Comparison of ENCODE assay signal across 2 cellular contexts in genomic region chr19:10389863-10390262, GRCh38.
TF ChIP-seq lines count a peak whose summit lies in the region.

No MANE protein-coding gene starts in this region.

TF ChIP-seq in IMR-90, 13 proteins besides CTCF, POLR2A, EP300 and RAD21:
- no peak for TF ChIP-seq ELK1 (IDR thresholded peaks at IDR 0.05; ENCODE audit: borderline replicate concordance, low read depth, low read length)
- TF ChIP-seq NFE2L2 (IDR thresholded peaks at IDR 0.05; ENCODE audit: low read depth, low read length): no peak
- no peak for TF ChIP-seq SMC3 (IDR thresholded peaks at IDR 0.05; ENCODE audit: low read depth, low read length)
- TF ChIP-seq MAFK (IDR thresholded peaks at IDR 0.05; ENCODE audit: low read depth, low read length): no peak
- TF ChIP-seq RFX5 (IDR thresholded peaks at IDR 0.05; ENCODE audit: low read depth, low read length): no peak
- TF ChIP-seq BHLHE40 (IDR thresholded peaks at IDR 0.05; ENCODE audit: low read depth, low read length): no peak
- TF ChIP-seq, protein P1, sequence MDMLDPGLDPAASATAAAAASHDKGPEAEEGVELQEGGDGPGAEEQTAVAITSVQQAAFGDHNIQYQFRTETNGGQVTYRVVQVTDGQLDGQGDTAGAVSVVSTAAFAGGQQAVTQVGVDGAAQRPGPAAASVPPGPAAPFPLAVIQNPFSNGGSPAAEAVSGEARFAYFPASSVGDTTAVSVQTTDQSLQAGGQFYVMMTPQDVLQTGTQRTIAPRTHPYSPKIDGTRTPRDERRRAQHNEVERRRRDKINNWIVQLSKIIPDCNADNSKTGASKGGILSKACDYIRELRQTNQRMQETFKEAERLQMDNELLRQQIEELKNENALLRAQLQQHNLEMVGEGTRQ (IDR thresholded peaks at IDR 0.05; ENCODE audit: low read depth, low read length): no peak
- no peak for TF ChIP-seq RCOR1 (IDR thresholded peaks at IDR 0.05; ENCODE audit: insufficient replicate concordance, low read length)
- TF ChIP-seq CEBPB (IDR thresholded peaks at IDR 0.05; ENCODE audit: low read depth, low read length): no peak

TF ChIP-seq in GM12878, 131 proteins besides CTCF, POLR2A, EP300 and RAD21:
- no peak for TF ChIP-seq SMAD5 (IDR thresholded peaks at IDR 0.05; ENCODE audit: low read depth)
- no peak for TF ChIP-seq ZZZ3 (IDR thresholded peaks at IDR 0.05; ENCODE audit: control insufficient read depth, insufficient read length, low read depth)
- no peak for TF ChIP-seq MEF2A (IDR thresholded peaks at IDR 0.05; ENCODE audit: insufficient read depth, low read depth, low read length)
- TF ChIP-seq STAT3 (IDR thresholded peaks at IDR 0.05; ENCODE audit: low read depth, low read length): no peak
- TF ChIP-seq EED (IDR thresholded peaks at IDR 0.05; ENCODE audit: low read depth): no peak
- TF ChIP-seq, protein P2, sequence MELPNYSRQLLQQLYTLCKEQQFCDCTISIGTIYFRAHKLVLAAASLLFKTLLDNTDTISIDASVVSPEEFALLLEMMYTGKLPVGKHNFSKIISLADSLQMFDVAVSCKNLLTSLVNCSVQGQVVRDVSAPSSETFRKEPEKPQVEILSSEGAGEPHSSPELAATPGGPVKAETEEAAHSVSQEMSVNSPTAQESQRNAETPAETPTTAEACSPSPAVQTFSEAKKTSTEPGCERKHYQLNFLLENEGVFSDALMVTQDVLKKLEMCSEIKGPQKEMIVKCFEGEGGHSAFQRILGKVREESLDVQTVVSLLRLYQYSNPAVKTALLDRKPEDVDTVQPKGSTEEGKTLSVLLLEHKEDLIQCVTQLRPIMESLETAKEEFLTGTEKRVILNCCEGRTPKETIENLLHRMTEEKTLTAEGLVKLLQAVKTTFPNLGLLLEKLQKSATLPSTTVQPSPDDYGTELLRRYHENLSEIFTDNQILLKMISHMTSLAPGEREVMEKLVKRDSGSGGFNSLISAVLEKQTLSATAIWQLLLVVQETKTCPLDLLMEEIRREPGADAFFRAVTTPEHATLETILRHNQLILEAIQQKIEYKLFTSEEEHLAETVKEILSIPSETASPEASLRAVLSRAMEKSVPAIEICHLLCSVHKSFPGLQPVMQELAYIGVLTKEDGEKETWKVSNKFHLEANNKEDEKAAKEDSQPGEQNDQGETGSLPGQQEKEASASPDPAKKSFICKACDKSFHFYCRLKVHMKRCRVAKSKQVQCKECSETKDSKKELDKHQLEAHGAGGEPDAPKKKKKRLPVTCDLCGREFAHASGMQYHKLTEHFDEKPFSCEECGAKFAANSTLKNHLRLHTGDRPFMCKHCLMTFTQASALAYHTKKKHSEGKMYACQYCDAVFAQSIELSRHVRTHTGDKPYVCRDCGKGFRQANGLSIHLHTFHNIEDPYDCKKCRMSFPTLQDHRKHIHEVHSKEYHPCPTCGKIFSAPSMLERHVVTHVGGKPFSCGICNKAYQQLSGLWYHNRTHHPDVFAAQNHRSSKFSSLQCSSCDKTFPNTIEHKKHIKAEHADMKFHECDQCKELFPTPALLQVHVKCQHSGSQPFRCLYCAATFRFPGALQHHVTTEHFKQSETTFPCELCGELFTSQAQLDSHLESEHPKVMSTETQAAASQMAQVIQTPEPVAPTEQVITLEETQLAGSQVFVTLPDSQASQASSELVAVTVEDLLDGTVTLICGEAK (IDR thresholded peaks at IDR 0.05; ENCODE audit: borderline replicate concordance): no peak
- TF ChIP-seq PAX8 (IDR thresholded peaks at IDR 0.05): no peak
- TF ChIP-seq RELA (IDR thresholded peaks at IDR 0.05; ENCODE audit: borderline replicate concordance, partially characterized antibody): no peak
- no peak for TF ChIP-seq PML (IDR thresholded peaks at IDR 0.05; ENCODE audit: low read length)
- TF ChIP-seq ELK1 (IDR thresholded peaks at IDR 0.05; ENCODE audit: low read depth, low read length): no peak
- no peak for TF ChIP-seq ZBED1 (IDR thresholded peaks at IDR 0.05; ENCODE audit: borderline replicate concordance)
- no peak for TF ChIP-seq FOXM1 (IDR thresholded peaks at IDR 0.05; ENCODE audit: low read depth, low read length)
- no peak for TF ChIP-seq SREBF2 (IDR thresholded peaks at IDR 0.05; ENCODE audit: low read length)
- TF ChIP-seq SREBF1 (IDR thresholded peaks at IDR 0.05; ENCODE audit: low read length): no peak
- no peak for TF ChIP-seq CBX3 (IDR thresholded peaks at IDR 0.05; ENCODE audit: borderline replicate concordance, low read depth)
- no peak for TF ChIP-seq RFX5 (IDR thresholded peaks at IDR 0.05; ENCODE audit: low read depth, low read length)
- TF ChIP-seq, protein P3, sequence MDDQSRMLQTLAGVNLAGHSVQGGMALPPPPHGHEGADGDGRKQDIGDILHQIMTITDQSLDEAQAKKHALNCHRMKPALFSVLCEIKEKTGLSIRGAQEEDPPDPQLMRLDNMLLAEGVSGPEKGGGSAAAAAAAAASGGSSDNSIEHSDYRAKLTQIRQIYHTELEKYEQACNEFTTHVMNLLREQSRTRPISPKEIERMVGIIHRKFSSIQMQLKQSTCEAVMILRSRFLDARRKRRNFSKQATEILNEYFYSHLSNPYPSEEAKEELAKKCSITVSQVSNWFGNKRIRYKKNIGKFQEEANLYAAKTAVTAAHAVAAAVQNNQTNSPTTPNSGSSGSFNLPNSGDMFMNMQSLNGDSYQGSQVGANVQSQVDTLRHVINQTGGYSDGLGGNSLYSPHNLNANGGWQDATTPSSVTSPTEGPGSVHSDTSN (IDR thresholded peaks at IDR 0.05; ENCODE audit: insufficient replicate concordance, low read depth, low read length): no peak
- TF ChIP-seq MYB (IDR thresholded peaks at IDR 0.05; ENCODE audit: borderline replicate concordance, low read depth, low read length): no peak
- TF ChIP-seq POLR2AphosphoS2 (IDR thresholded peaks at IDR 0.05; ENCODE audit: low read depth, low read length): no peak
- no peak for TF ChIP-seq REST (IDR thresholded peaks at IDR 0.05; ENCODE audit: low read depth, low read length)
TF ChIP-seq in GM12878: peak in this region for 0.
